ENCODE assay signal across 23 cellular contexts in genomic region chr19:57310792-57311191, GRCh38. TPM values are rescaled to one million over a fixed set of nuclear protein-coding genes. Genes with fewer than 3 reads are reported as not detected.
DNase-seq lines count a peak whose midpoint lies in the region; ATAC-seq, FAIRE-seq and TF ChIP-seq lines count a peak whose summit lies in the region.
"Had no signal": no experiment of that assay in that cellular context is flagged by ENCODE, and none has a peak within 500 bp of the region (broad histone marks: within the 10 kb centered on the region; RNA-seq: fewer than 3 reads in every experiment).

No MANE protein-coding gene starts in this region.

- no peak overlapping the region for H2BK120ac ChIP-seq in neuronal stem cell (ENCODE audit: low read depth, low read length)

- H3K14ac ChIP-seq in neuronal stem cell (ENCODE audit: low read length), result no peak overlapping the region

- peak in 1 of 2 experiments; percentile 52; a peak in 3 of 6 replicates for ATAC-seq in A549
- ATAC-seq in PC-3, result peak; percentile 32; the same call in 1 of the 2 replicates
- peak; percentile 22 for ATAC-seq in esophagus mucosa
- ATAC-seq: GM12878, HCT116 had no signal

- H3K79me1 ChIP-seq in neuronal stem cell (ENCODE audit: low read depth, low read length), result no peaks in the 10 kb centered on the region

- H3K4me3 ChIP-seq in A549 (no peak overlapping the region), PC-3 (ENCODE audit: low read length) (no peak overlapping the region), neuronal stem cell (ENCODE audit: low read length in 2 of 2) (no peak overlapping the region)
- H3K4me3 ChIP-seq: BLaER1 treated with 17β-estradiol and CSF1 and Interleukin-3, amounts not matched to agents 10 nM and 100 nM; GM12878; GM23248 had no signal

- no peak overlapping the region for H2AFZ ChIP-seq in PC-3 (ENCODE audit: low read length)
- H2AFZ ChIP-seq in neuronal stem cell (ENCODE audit: low read length), result peak overlapping the region; percentile 79
- H2AFZ ChIP-seq: GM23248 had no signal

- TF ChIP-seq EP300 in A549 (IDR thresholded peaks at IDR 0.05), result no peak

- no peak overlapping the region for H4K8ac ChIP-seq in neuronal stem cell (ENCODE audit: low read depth, low read length)

- H2BK12ac ChIP-seq in neuronal stem cell (ENCODE audit: low read length), result no peak overlapping the region

- H4K20me1 ChIP-seq in PC-3 (ENCODE audit: low read length), result no peaks in the 10 kb centered on the region

- TF ChIP-seq RAD21 in A549 (conservative IDR thresholded peaks at IDR 0.05 in 1 of 2, IDR thresholded peaks at IDR 0.05 in 1 of 2), result no peak

- H3K27me3 ChIP-seq in PC-3 (ENCODE audit: low read length) (0 out of 2 replicates have a peak, but pooled peaks cover 7% of the 10 kb centered on the region), neuronal stem cell (ENCODE audit: control insufficient read depth in 3 of 3, insufficient read depth in 3 of 3, low read depth in 1 of 3, low read length in 3 of 3) (no peaks in the 10 kb centered on the region)
- H3K27me3 ChIP-seq: BLaER1 treated with 17β-estradiol and CSF1 and Interleukin-3, amounts not matched to agents 10 nM and 100 nM had no signal

- H3K18ac ChIP-seq in neuronal stem cell (ENCODE audit: low read length), result no peak overlapping the region

- TF ChIP-seq POLR2A in A549 (IDR thresholded peaks at IDR 0.05; ENCODE audit: low read length), result no peak

- H3F3A ChIP-seq in PC-3 (ENCODE audit: low read length, unreplicated experiment), result no peaks in the 10 kb centered on the region

- H2AK5ac ChIP-seq in neuronal stem cell (ENCODE audit: low read depth, low read length), result no peak overlapping the region

- H3K27ac ChIP-seq in A549, result no peak overlapping the region
- no peak overlapping the region for H3K27ac ChIP-seq in PC-3 (ENCODE audit: low read length)
- H3K27ac ChIP-seq in neuronal stem cell (replicated peaks; ENCODE audit: low read length), result no peak overlapping the region
- H3K27ac ChIP-seq: BLaER1 treated with 17β-estradiol and CSF1 and Interleukin-3, amounts not matched to agents 10 nM and 100 nM; GM23248 had no signal

- H3K9ac ChIP-seq in PC-3 (ENCODE audit: low read length) (no peak overlapping the region), neuronal stem cell (ENCODE audit: low read depth, low read length, poor library complexity) (no peak overlapping the region)
- H3K9ac ChIP-seq: BLaER1 treated with 17β-estradiol and CSF1 and Interleukin-3, amounts not matched to agents 10 nM and 100 nM; GM23248 had no signal

- CTCF ChIA-PET in A549 (lab: Yijun Ruan, JAX), result interaction anchor here (0.9 kb wide), 1 partner anchor 23 kb away, joined by 3 read pairs; no protein-coding TSS in a partner anchor
- CTCF ChIA-PET in PC-3 (lab: Charles Lee), result no interaction called here

- H3K4me2 ChIP-seq in A549, result no peak overlapping the region
- no peak overlapping the region for H3K4me2 ChIP-seq in PC-3 (ENCODE audit: low read length)
- no peak overlapping the region for H3K4me2 ChIP-seq in neuronal stem cell (ENCODE audit: insufficient read depth, low read length, poor library complexity, severe bottlenecking)
- H3K4me2 ChIP-seq: BLaER1 treated with 17β-estradiol and CSF1 and Interleukin-3, amounts not matched to agents 10 nM and 100 nM had no signal

- in situ Hi-C loops in ACHN (cut with HindIII; ENCODE audit: low pct_ligation_motif_present, low pct_unique_long_range_greater_than_20kb, low sequenced_read_pairs), result no loop called here

- H3K4me1 ChIP-seq in A549 (no peaks in the 10 kb centered on the region), PC-3 (ENCODE audit: insufficient read depth, low read length) (no peaks in the 10 kb centered on the region), neuronal stem cell (ENCODE audit: control insufficient read depth in 2 of 2, insufficient read depth in 1 of 2, low read depth in 1 of 2, low read length in 2 of 2) (peaks cover 0 to 1% of the 10 kb centered on the region in 2 donors)
- H3K4me1 ChIP-seq: BE2C; BLaER1 treated with 17β-estradiol and CSF1 and Interleukin-3, amounts not matched to agents 10 nM and 100 nM had no signal

- POLR2A ChIA-PET in A549 (lab: Yijun Ruan, JAX) (no interaction called here), PC-3 (lab: Charles Lee; ENCODE audit: unreplicated experiment) (no interaction called here)

- peaks cover 86% of the 10 kb centered on the region for H3K9me3 ChIP-seq in A549
- no peaks in the 10 kb centered on the region for H3K9me3 ChIP-seq in PC-3 (ENCODE audit: low read length)
- peaks cover 0 to 1% of the 10 kb centered on the region in 2 donors for H3K9me3 ChIP-seq in neuronal stem cell (replicated peaks in 1 of 2; ENCODE audit: control insufficient read depth in 2 of 2, insufficient read depth in 1 of 2, low read depth in 1 of 2, low read length in 2 of 2)
- H3K9me3 ChIP-seq: BE2C had no signal

- no peak overlapping the region for H2BK5ac ChIP-seq in neuronal stem cell (ENCODE audit: low read length)

- no peak for TF ChIP-seq CTCF in A549 (IDR thresholded peaks at IDR 0.05)
- no peak for TF ChIP-seq CTCF in PC-3 (conservative IDR thresholded peaks at IDR 0.05; ENCODE audit: low read depth, low read length)

- no peak overlapping the region for H3K4ac ChIP-seq in neuronal stem cell (ENCODE audit: low read length)

- no peak overlapping the region for H3K23ac ChIP-seq in neuronal stem cell (ENCODE audit: low read depth, low read length, poor library complexity)

- no peaks in the 10 kb centered on the region for H3K79me2 ChIP-seq in PC-3 (ENCODE audit: low read length)

- H3K9me2 ChIP-seq in PC-3 (replicated peaks; ENCODE audit: low read length), result no peaks in the 10 kb centered on the region

- 55% methylated on average over 2 of the region's 2 CpGs for WGBS in A549 (ENCODE audit: missing lambda C conversion rate)
- no CpG with 5 or more reads among the region's 2 CpGs for WGBS in neuronal stem cell (ENCODE audit: extremely low coverage in 2 of 2, insufficient read length in 2 of 2, insufficient replicate concordance in 1 of 2), 2 donors

- H2BK15ac ChIP-seq in neuronal stem cell (ENCODE audit: low read length), result no peak overlapping the region

- no peak overlapping the region for H4K91ac ChIP-seq in neuronal stem cell (ENCODE audit: low read depth, low read length, poor library complexity)

- intact Hi-C loops in PC-3 (cut with micrococcal nuclease), result no loop called here

- peak; percentile 32 for FAIRE-seq in A549 (lab: Jason Lieb, UNC)
- FAIRE-seq: D721Med, GM12878, GM19239, H1 had no signal

- DNase-seq in A549 (ENCODE audit: low read depth in 1 of 2, low spot score in 1 of 2), result no peak
- no peak for DNase-seq in PC-3
- DNase-seq in neuronal stem cell (ENCODE audit: low spot score), result no peak
- DNase-seq in H4 (ENCODE audit: low spot score), result no peak
- DNase-seq in retina, result no peak
- no peak for DNase-seq in ACHN
- DNase-seq: AML-193; BE2C; CD4-positive, alpha-beta T cell; CD8-positive, alpha-beta memory T cell; DMS 273 treated with DMSO at 0.1 percent for 48 hours; DMS79; EL; GDM1; GM23248; H9 had no signal

- H3K36me3 ChIP-seq in PC-3 (ENCODE audit: low read depth, low read length) (no peaks in the 10 kb centered on the region), neuronal stem cell (replicated peaks in 1 of 2; ENCODE audit: control insufficient read depth in 2 of 2, insufficient read depth in 2 of 2, low read length in 2 of 2) (no peaks in the 10 kb centered on the region)
- H3K36me3 ChIP-seq: BE2C had no signal

- BruUV-seq in PC-3 (replicated peaks; lab: Mats Ljungman, UMichigan), result no TSS peak

RNA-seq across cellular contexts. Expression of gene ZNF543, which starts 9.5 kb away (rescaled TPM):
- polyA plus RNA-seq in A549 (2011; rRNA removed) (3.9 and 4.4 TPM in 2 replicates), A549 (2017; fragmentation: RNase III; extraction: RNeasy Plus Mini Kit Qiagen cat#74134 plus additional on column Dnase treatment) (1.4 to 1.5 TPM (median 1.4 TPM) in 3 replicates)
- 0.77 and 1.0 TPM in 2 replicates for polyA plus RNA-seq in A549 (2012; cell fraction: cytosol; rRNA removed)
- polyA plus RNA-seq in A549 (2012; cell fraction: nucleus; rRNA removed), result 0.47 and 1.0 TPM in 2 replicates
- 11.8 TPM in 2 replicates for polyA minus RNA-seq in A549 (2011; rRNA and poly(A)+ RNA removed)
- total RNA-seq in PC-3 (2014; rRNA removed) (5.2 and 7.6 TPM in 2 replicates), esophagus mucosa (4.5 TPM)
- 4.2 TPM for polyA plus RNA-seq in neuronal stem cell (2013, experiment 1 of 2)
- polyA plus RNA-seq in neuronal stem cell (2013, experiment 2 of 2), result 4.7 TPM
- total RNA-seq in H4 (2014; rRNA removed; shearing (Covaris generic)), result 6.9 and 7.7 TPM in 2 replicates

RNA-seq across cellular contexts. Expression of gene ZNF460, which starts 30.5 kb away (rescaled TPM):
- polyA plus RNA-seq in A549 (2011; rRNA removed) (16.1 and 23.4 TPM in 2 replicates), A549 (2017; fragmentation: RNase III; extraction: RNeasy Plus Mini Kit Qiagen cat#74134 plus additional on column Dnase treatment) (0.50 to 0.63 TPM (median 0.58 TPM) in 3 replicates)
- 2.0 and 2.4 TPM in 2 replicates for polyA plus RNA-seq in A549 (2012; cell fraction: cytosol; rRNA removed)
- 2.0 and 2.7 TPM in 2 replicates for polyA plus RNA-seq in A549 (2012; cell fraction: nucleus; rRNA removed)
- polyA minus RNA-seq in A549 (2011; rRNA and poly(A)+ RNA removed), result 274 and 308 TPM in 2 replicates
- total RNA-seq in PC-3 (2014; rRNA removed) (39.5 and 60.6 TPM in 2 replicates), esophagus mucosa (68.7 TPM)
- polyA plus RNA-seq in neuronal stem cell (2013, experiment 1 of 2), result 4.5 TPM
- polyA plus RNA-seq in neuronal stem cell (2013, experiment 2 of 2), result 5.6 TPM
- 29.7 and 30.4 TPM in 2 replicates for total RNA-seq in H4 (2014; rRNA removed; shearing (Covaris generic))

RNA-seq across cellular contexts. Expression of gene ZNF304, which starts 40.3 kb away (rescaled TPM):
- 4.8 and 5.5 TPM in 2 replicates for polyA plus RNA-seq in A549 (2011; rRNA removed)
- 0.94 and 1.3 TPM in 2 replicates for polyA plus RNA-seq in A549 (2012; cell fraction: cytosol; rRNA removed)
- polyA plus RNA-seq in A549 (2012; cell fraction: nucleus; rRNA removed), result 0.91 and 1.3 TPM in 2 replicates
- polyA plus RNA-seq in A549 (2017; fragmentation: RNase III; extraction: RNeasy Plus Mini Kit Qiagen cat#74134 plus additional on column Dnase treatment), result 2.1 to 2.3 TPM (median 2.3 TPM) in 3 replicates
- 9.0 and 10.3 TPM in 2 replicates for polyA minus RNA-seq in A549 (2011; rRNA and poly(A)+ RNA removed)
- 8.1 and 8.2 TPM in 2 replicates for total RNA-seq in PC-3 (2014; rRNA removed)
- total RNA-seq in esophagus mucosa, result 5.3 TPM
- polyA plus RNA-seq in neuronal stem cell (2013, experiment 1 of 2), result 3.4 TPM
- polyA plus RNA-seq in neuronal stem cell (2013, experiment 2 of 2), result 3.3 TPM
- 9.4 and 11.4 TPM in 2 replicates for total RNA-seq in H4 (2014; rRNA removed; shearing (Covaris generic))

RNA-seq across cellular contexts. Expression of gene TRAPPC2B, which starts 52.6 kb away (rescaled TPM):
- polyA plus RNA-seq in A549 (2011; rRNA removed) (25.1 and 27.8 TPM in 2 replicates), A549 (2017; fragmentation: RNase III; extraction: RNeasy Plus Mini Kit Qiagen cat#74134 plus additional on column Dnase treatment) (12.2 to 15.7 TPM (median 14.5 TPM) in 3 replicates)
- polyA plus RNA-seq in A549 (2012; cell fraction: cytosol; rRNA removed), result 12.2 and 12.4 TPM in 2 replicates
- polyA plus RNA-seq in A549 (2012; cell fraction: nucleus; rRNA removed), result 6.4 and 9.2 TPM in 2 replicates
- polyA minus RNA-seq in A549 (2011; rRNA and poly(A)+ RNA removed), result 7.9 and 10.6 TPM in 2 replicates
- total RNA-seq in PC-3 (2014; rRNA removed) (16.1 and 21.0 TPM in 2 replicates), esophagus mucosa (8.4 TPM)
- polyA plus RNA-seq in neuronal stem cell (2013, experiment 1 of 2), result 19.7 TPM
- 19.5 TPM for polyA plus RNA-seq in neuronal stem cell (2013, experiment 2 of 2)
- total RNA-seq in H4 (2014; rRNA removed; shearing (Covaris generic)), result 38.7 and 39.0 TPM in 2 replicates

RNA-seq across cellular contexts. Expression of gene ZNF547, which starts 52.6 kb away (rescaled TPM):
- polyA plus RNA-seq in A549 (2011; rRNA removed), result 2.9 TPM in 2 replicates
- polyA plus RNA-seq in A549 (2012; cell fraction: cytosol; rRNA removed), result 0.36 and 0.52 TPM in 2 replicates
- polyA plus RNA-seq in A549 (2012; cell fraction: nucleus; rRNA removed), result 0.73 and 1.0 TPM in 2 replicates
- polyA plus RNA-seq in A549 (2017; fragmentation: RNase III; extraction: RNeasy Plus Mini Kit Qiagen cat#74134 plus additional on column Dnase treatment), result 1.7 to 2.1 TPM (median 2.0 TPM) in 3 replicates
- 3.4 and 10.5 TPM in 2 replicates for polyA minus RNA-seq in A549 (2011; rRNA and poly(A)+ RNA removed)
- total RNA-seq in PC-3 (2014; rRNA removed), result 0.81 and 3.2 TPM in 2 replicates
- 1.4 TPM for total RNA-seq in esophagus mucosa
- 0.60 TPM for polyA plus RNA-seq in neuronal stem cell (2013, experiment 1 of 2)
- 0.87 TPM for polyA plus RNA-seq in neuronal stem cell (2013, experiment 2 of 2)
- 1.8 and 3.6 TPM in 2 replicates for total RNA-seq in H4 (2014; rRNA removed; shearing (Covaris generic))
